Comparison of ENCODE assay signal across 2 cellular contexts in genomic region chr3:50336452-50337174, GRCh38.
TF ChIP-seq lines count a peak whose summit lies in the region.

No MANE protein-coding gene starts in this region.

TF ChIP-seq in H1, 55 proteins besides CTCF, POLR2A, EP300 and RAD21:
- TF ChIP-seq PHF8 (conservative IDR thresholded peaks at IDR 0.05; ENCODE audit: low read depth, low read length) (no peak), RXRA (IDR thresholded peaks at IDR 0.05; ENCODE audit: insufficient read depth, low read depth, low read length) (no peak), KDM4A (IDR thresholded peaks at IDR 0.05; ENCODE audit: low read depth, low read length, severe bottlenecking) (peak; percentile 26), HDAC6 (IDR thresholded peaks at IDR 0.05; ENCODE audit: low read depth, low read length) (no peak), FOSL1 (IDR thresholded peaks at IDR 0.05; ENCODE audit: insufficient read depth, low read depth, low read length) (no peak), USF2 (IDR thresholded peaks at IDR 0.05; ENCODE audit: low read length) (no peak), SIN3A (conservative IDR thresholded peaks at IDR 0.05 in 1 of 2, IDR thresholded peaks at IDR 0.05 in 1 of 2; ENCODE audit: low read depth in 1 of 2, low read length in 2 of 2) (peak in 1 of 2 experiments; percentile 67; a peak in 1 of 4 replicates), JUN (IDR thresholded peaks at IDR 0.05; ENCODE audit: low read depth, low read length) (no peak), SP1 (IDR thresholded peaks at IDR 0.05; ENCODE audit: low read depth, low read length) (no peak), CHD2 (IDR thresholded peaks at IDR 0.05; ENCODE audit: low read length) (no peak), SAP30 (IDR thresholded peaks at IDR 0.05; ENCODE audit: insufficient read depth, insufficient replicate concordance, low read length) (peak; percentile 86), BCL11A (IDR thresholded peaks at IDR 0.05; ENCODE audit: low read depth in 2 of 2, low read length in 2 of 2) (no peak), SP4 (IDR thresholded peaks at IDR 0.05; ENCODE audit: low read length) (no peak), CHD1 (IDR thresholded peaks at IDR 0.05; ENCODE audit: low read depth, low read length) (no peak), TEAD4 (IDR thresholded peaks at IDR 0.05; ENCODE audit: low read depth, low read length) (peak; percentile 76), YY1 (IDR thresholded peaks at IDR 0.05; ENCODE audit: low read depth, low read length) (no peak), BRCA1 (IDR thresholded peaks at IDR 0.05; ENCODE audit: low read depth, low read length) (no peak)
- TF ChIP-seq, protein P1, sequence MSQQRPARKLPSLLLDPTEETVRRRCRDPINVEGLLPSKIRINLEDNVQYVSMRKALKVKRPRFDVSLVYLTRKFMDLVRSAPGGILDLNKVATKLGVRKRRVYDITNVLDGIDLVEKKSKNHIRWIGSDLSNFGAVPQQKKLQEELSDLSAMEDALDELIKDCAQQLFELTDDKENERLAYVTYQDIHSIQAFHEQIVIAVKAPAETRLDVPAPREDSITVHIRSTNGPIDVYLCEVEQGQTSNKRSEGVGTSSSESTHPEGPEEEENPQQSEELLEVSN (IDR thresholded peaks at IDR 0.05) = no peak

TF ChIP-seq in neural cell, 6 proteins besides CTCF, POLR2A, EP300 and RAD21:
- TF ChIP-seq REST (IDR thresholded peaks at IDR 0.05; ENCODE audit: borderline replicate concordance) (peak; percentile 18), SMC3 (conservative IDR thresholded peaks at IDR 0.05; ENCODE audit: poor library complexity) (peak; percentile 28), EZH2 (IDR thresholded peaks at IDR 0.05; ENCODE audit: borderline replicate concordance, insufficient read depth, low read length, poor library complexity, severe bottlenecking) (no peak)
